14 cellular contexts compared by ENCODE assay signal in the genomic region with DNA sequence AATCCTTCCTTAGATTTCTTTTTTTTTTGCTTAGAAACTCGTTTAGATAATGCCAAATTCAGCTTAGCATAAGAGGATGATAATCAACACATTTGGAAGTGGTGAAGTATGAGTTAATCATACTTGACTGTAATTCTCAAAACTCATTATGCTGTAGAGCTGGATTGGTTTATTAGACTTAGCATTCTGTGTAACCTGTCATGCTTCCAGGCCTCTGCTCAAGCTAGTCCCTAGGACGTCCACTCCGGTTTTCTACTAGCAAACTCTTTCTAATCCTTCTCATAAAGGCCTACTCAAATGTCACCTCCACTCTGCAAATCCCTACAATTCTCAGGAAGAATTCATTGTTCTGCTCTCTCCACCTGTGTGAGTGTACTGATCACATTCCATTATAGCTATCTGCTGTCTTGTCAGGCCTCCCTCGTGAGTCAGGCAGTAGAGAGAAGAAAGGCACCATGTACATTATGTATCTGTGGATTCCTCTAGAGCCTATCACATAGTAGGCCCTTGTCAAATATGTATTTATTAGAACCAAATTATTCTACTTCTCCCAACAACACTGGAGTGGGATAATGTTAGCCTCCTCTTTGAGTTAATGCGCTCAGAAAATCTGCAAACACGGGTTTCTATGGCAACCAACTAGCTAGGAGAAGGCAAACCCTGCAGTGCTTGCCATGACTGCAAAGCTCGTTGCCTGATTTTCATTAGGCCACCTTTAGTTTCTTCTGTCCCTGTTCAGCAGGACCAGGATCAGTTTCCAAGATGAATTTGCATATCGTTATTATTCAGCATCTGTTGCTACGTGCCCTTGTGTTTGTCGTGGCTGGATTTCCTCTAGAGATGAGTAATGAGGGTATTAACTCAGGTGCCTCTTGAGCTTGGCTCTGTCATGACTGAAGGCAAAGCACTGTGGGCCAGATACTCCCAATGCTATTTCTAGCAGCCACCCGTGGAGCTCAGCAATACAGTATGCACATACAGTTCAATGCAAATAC.
DNase-seq lines count a peak whose midpoint lies in the region; TF ChIP-seq lines count a peak whose summit lies in the region.
"Had no signal": no experiment of that assay in that cellular context is flagged by ENCODE, and none has a peak within 500 bp of the region (broad histone marks: within the 10 kb centered on the region; RNA-seq: fewer than 3 reads in every experiment).

No MANE protein-coding gene starts in this region.

- DNase-seq in NCI-H1436 (lab: John Stamatoyannopoulos, UW), result peak; percentile 80
- DNase-seq in NCI-H1436 treated with DMSO at 0.1 percent for 48 hours (lab: John Stamatoyannopoulos, UW), result no peak
- DNase-seq in NCI-H1092 treated with DMSO at 0.1 percent for 48 hours (lab: John Stamatoyannopoulos, UW), result peak; percentile 7
- peak; percentile 16 for DNase-seq in WERI-Rb-1
- DNase-seq in superior temporal gyrus (ENCODE audit: extremely low spot score), result peak; percentile 70
- DNase-seq in activated CD4-positive, CD25-positive, alpha-beta regulatory T cell (lab: John Stamatoyannopoulos, UW), result no peak
- no peak for DNase-seq in activated T-cell treated with anti-CD3 and anti-CD28 coated beads for 4 hours
- no peak for DNase-seq in SKM-1 (lab: John Stamatoyannopoulos, UW; ENCODE audit: unreplicated experiment)
- DNase-seq: 8988T; activated CD4-positive, alpha-beta T cell treated with anti-CD3 and anti-CD28 coated beads for 4 hours; activated naive CD8-positive, alpha-beta T cell treated with anti-CD3 and anti-CD28 coated beads, Interleukin-2, amount 50 U/mL, for 24 hours; right lobe of liver; RPMI8226; stimulated activated CD8-positive, alpha-beta memory T cell treated with anti-CD3 and anti-CD28 coated beads, Interleukin-4, amount 100 ng/mL, for 48 hours had no signal

- no peak overlapping the region for H3K27ac ChIP-seq in WERI-Rb-1
- H3K27ac ChIP-seq: right lobe of liver had no signal

- H3K27me3 ChIP-seq in WERI-Rb-1 (ENCODE audit: insufficient read depth, low read depth, severe bottlenecking), result no peaks in the 10 kb centered on the region
- H3K27me3 ChIP-seq: right lobe of liver had no signal

- no peaks in the 10 kb centered on the region for H3K36me3 ChIP-seq in WERI-Rb-1
- H3K36me3 ChIP-seq: right lobe of liver had no signal

- H3K4me3 ChIP-seq in WERI-Rb-1 (ENCODE audit: low read depth, low read length), result no peak overlapping the region
- H3K4me3 ChIP-seq: right lobe of liver had no signal

- no peak for TF ChIP-seq CTCF in WERI-Rb-1 (IDR thresholded peaks at IDR 0.05; ENCODE audit: low read depth, low read length)

- no peaks in the 10 kb centered on the region for H3K9me3 ChIP-seq in WERI-Rb-1 (ENCODE audit: severe bottlenecking)
- H3K9me3 ChIP-seq: right lobe of liver had no signal

Comparison
In these comparisons a context has a peak if more than half of its experiments do, and no peak if none do; other contexts are left out.
1. DNase-seq: peak in NCI-H1436 (single experiment), NCI-H1092 treated with DMSO at 0.1 percent for 48 hours (single experiment), WERI-Rb-1 (single experiment) and superior temporal gyrus (single experiment); none in NCI-H1436 treated with DMSO at 0.1 percent for 48 hours (single experiment), activated CD4-positive, CD25-positive, alpha-beta regulatory T cell (0 of 4), activated T-cell treated with anti-CD3 and anti-CD28 coated beads for 4 hours (single experiment) and SKM-1 (single experiment).